10 cellular contexts compared by ENCODE assay signal in the genomic region with DNA sequence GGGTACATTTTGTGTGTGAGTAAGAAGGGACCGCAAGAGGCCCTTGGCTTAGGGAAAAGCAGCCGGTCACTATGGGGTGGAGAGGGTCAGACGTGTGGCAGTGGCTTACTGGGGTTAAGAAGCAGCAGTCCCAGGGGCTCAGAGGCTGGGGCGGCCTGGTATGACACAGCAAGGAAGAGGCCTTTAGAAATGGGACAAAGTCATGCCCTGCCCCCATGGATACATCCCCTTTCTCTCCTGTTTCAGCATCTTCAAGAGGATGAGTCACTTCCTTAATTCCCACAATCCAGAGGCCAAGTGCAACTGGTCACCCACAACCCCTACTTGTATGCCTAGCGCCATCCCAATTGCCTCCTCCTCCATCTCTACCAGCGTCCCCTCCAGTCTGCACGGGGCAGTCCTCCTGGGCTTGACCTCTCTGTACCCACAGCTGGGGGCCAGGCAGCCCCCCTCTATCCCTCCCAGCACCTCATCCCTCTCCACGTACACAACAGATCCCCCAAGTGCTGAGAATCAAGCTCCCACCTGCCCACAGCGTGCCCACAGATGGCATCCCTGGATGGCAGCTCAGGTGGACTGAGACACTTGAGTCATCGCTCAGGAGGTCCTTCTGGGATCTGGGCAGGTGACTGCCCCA. TPM values are rescaled to one million over a fixed set of nuclear protein-coding genes. Genes with fewer than 3 reads are reported as not detected.
DNase-seq lines count a peak whose midpoint lies in the region; FAIRE-seq and TF ChIP-seq lines count a peak whose summit lies in the region.
"Had no signal": no experiment of that assay in that cellular context is flagged by ENCODE, and none has a peak within 500 bp of the region (broad histone marks: within the 10 kb centered on the region; RNA-seq: fewer than 3 reads in every experiment).

No MANE protein-coding gene starts in this region.

- H2AK5ac ChIP-seq in H1 (ENCODE audit: low read depth, low read length), result 0 out of 2 replicates have a peak overlapping the region, but pooled peaks have one; percentile 48

- no peak overlapping the region for H3K23ac ChIP-seq in H1 (ENCODE audit: insufficient read length)

- no peak overlapping the region for H3K18ac ChIP-seq in H1 (ENCODE audit: extremely low read depth, low read length)

- H3K56ac ChIP-seq in H1 (replicated peaks; ENCODE audit: insufficient read length, low read depth, low read length), result no peak overlapping the region

- no peak overlapping the region for H3K14ac ChIP-seq in H1 (ENCODE audit: insufficient read length)

- TF ChIP-seq POLR2A in H1 (IDR thresholded peaks at IDR 0.05; ENCODE audit: control extremely low read depth in 1 of 2, low read depth in 2 of 2, low read length in 2 of 2), result no peak

- H3K79me1 ChIP-seq in H1 (ENCODE audit: low read depth, low read length), result no peaks in the 10 kb centered on the region

- no peak overlapping the region for H3K4ac ChIP-seq in H1 (replicated peaks; ENCODE audit: insufficient read length, low read depth, low read length)

- H4K5ac ChIP-seq in H1 (ENCODE audit: insufficient read length, low read depth, low read length), result no peak overlapping the region

- H3K4me2 ChIP-seq in H1 (ENCODE audit: insufficient read depth in 1 of 2, low read depth in 2 of 2, low read length in 2 of 2) (no peak overlapping the region), neural progenitor cell (no peak overlapping the region)

- H2BK15ac ChIP-seq in H1 (ENCODE audit: low read length), result no peak overlapping the region

- no peak overlapping the region for H4K91ac ChIP-seq in H1 (replicated peaks; ENCODE audit: insufficient read length, low read length)

- 0 out of 2 replicates have a peak overlapping the region, but pooled peaks have one; percentile 26 for H4K8ac ChIP-seq in H1 (ENCODE audit: extremely low read depth, insufficient read depth, low read length)

- H3K27ac ChIP-seq in H1 (ENCODE audit: low read depth, low read length) (no peak overlapping the region), neural progenitor cell (no peak overlapping the region)

- H2AFZ ChIP-seq in H1 (ENCODE audit: low read length), result no peak overlapping the region
- no peak overlapping the region for H2AFZ ChIP-seq in neural progenitor cell (replicated peaks)

- no peak overlapping the region for H2BK5ac ChIP-seq in H1 (ENCODE audit: low read depth, low read length)

- TF ChIP-seq EP300 in H1 (IDR thresholded peaks at IDR 0.05; ENCODE audit: borderline replicate concordance in 1 of 2, low read depth in 2 of 2, low read length in 2 of 2), result no peak

- H3K9me3 Mint-ChIP-seq in neural progenitor cell, result no peaks in the 10 kb centered on the region

- H2BK120ac ChIP-seq in H1 (replicated peaks; ENCODE audit: low read depth, low read length), result no peak overlapping the region

- peaks cover 0 to 2% (median 0%) of the 10 kb centered on the region in 4 experiments; a peak in 3 of 7 replicates for H3K27me3 ChIP-seq in H1 (replicated peaks in 1 of 4; ENCODE audit: control insufficient read depth in 3 of 4, extremely low read depth in 1 of 4, insufficient read depth in 3 of 4, low read length in 3 of 4)
- H3K27me3 ChIP-seq in neural progenitor cell, result peaks cover 6% of the 10 kb centered on the region

- WGBS in H1 (ENCODE audit: extremely low coverage in 1 of 2, insufficient coverage in 1 of 2, insufficient read length in 1 of 2, insufficient replicate concordance in 2 of 2, low coverage in 1 of 2, low lambda C conversion rate in 2 of 2, missing lambda C conversion rate in 1 of 2), 2 experiments, result 75% methylated on average over 10 of the region's 10 CpGs; no CpG with 5 or more reads in 1 of the 2 experiments

- no peaks in the 10 kb centered on the region for H4K20me1 ChIP-seq in H1 (replicated peaks in 1 of 2; ENCODE audit: control insufficient read depth in 1 of 2, insufficient read depth in 2 of 2, low read length in 2 of 2)
- H4K20me1 ChIP-seq in neural progenitor cell (ENCODE audit: low read depth), result no peaks in the 10 kb centered on the region

- no peak overlapping the region for H3K4me3 Mint-ChIP-seq in neural progenitor cell

- CTCF ChIA-PET in H1 (lab: Charles Lee; ENCODE audit: partially characterized antibody) (no interaction called here), HEK293T (lab: Yijun Ruan, JAX) (no interaction called here)

- POLR2A ChIA-PET in H1 (lab: Charles Lee; ENCODE audit: partially characterized antibody) (interaction anchor here (0.6 to 1.5 kb wide), 3 partner anchors 7 to 134 kb away, joined by 3 to 5 read pairs (median 3); no protein-coding TSS in a partner anchor), HEK293T (lab: Yijun Ruan, JAX) (no interaction called here)

- H3K4me1 Mint-ChIP-seq in neural progenitor cell, result peaks cover 25% of the 10 kb centered on the region

- H2BK12ac ChIP-seq in H1 (ENCODE audit: low read depth, low read length), result 0 out of 2 replicates have a peak overlapping the region, but pooled peaks have one; percentile 39

- TF ChIP-seq CTCF in H1 (IDR thresholded peaks at IDR 0.05; ENCODE audit: control extremely low read depth in 1 of 3, insufficient read depth in 1 of 3, low read depth in 1 of 3, low read length in 3 of 3) (no peak), neural progenitor cell (IDR thresholded peaks at IDR 0.05) (no peak)

- no peaks in the 10 kb centered on the region for H3F3A ChIP-seq in neural progenitor cell (ENCODE audit: low read depth)

- H3K4me3 ChIP-seq in H1 (ENCODE audit: extremely low read depth in 1 of 4, insufficient read depth in 2 of 4, low read depth in 3 of 4, low read length in 4 of 4), result no peak overlapping the region
- H3K4me3 ChIP-seq in neural progenitor cell, result no peak overlapping the region

- H3K36me3 ChIP-seq in H1 (ENCODE audit: control insufficient read depth in 2 of 4, insufficient read depth in 4 of 4, low read length in 3 of 4), result no peaks in the 10 kb centered on the region
- H3K36me3 ChIP-seq in neural progenitor cell, result no peaks in the 10 kb centered on the region

- H3K36me3 Mint-ChIP-seq in neural progenitor cell, result no peaks in the 10 kb centered on the region

- H3K79me2 ChIP-seq in H1 (ENCODE audit: control insufficient read depth in 1 of 2, insufficient read depth in 2 of 2, low read length in 2 of 2), result no peaks in the 10 kb centered on the region
- H3K79me2 ChIP-seq in neural progenitor cell (ENCODE audit: low read depth), result no peaks in the 10 kb centered on the region

- TF ChIP-seq RAD21 in H1 (IDR thresholded peaks at IDR 0.05 in 1 of 2, conservative IDR thresholded peaks at IDR 0.05 in 1 of 2; ENCODE audit: low read depth in 2 of 2, low read length in 2 of 2), result no peak

- H2BK20ac ChIP-seq in H1 (ENCODE audit: low read length), result no peak overlapping the region

- H3K9ac ChIP-seq in H1 (replicated peaks in 1 of 4; ENCODE audit: extremely low read depth in 1 of 4, low read depth in 3 of 4, low read length in 3 of 4) (no peak overlapping the region), neural progenitor cell (no peak overlapping the region)

- peaks cover 8% of the 10 kb centered on the region for H3K27me3 Mint-ChIP-seq in neural progenitor cell (ENCODE audit: insufficient read depth, low read depth)

- H3K23me2 ChIP-seq in H1 (ENCODE audit: low read depth, low read length), result no peaks in the 10 kb centered on the region

- DNase-seq in Daoy (ENCODE audit: low read depth) (peak; percentile 95), NCI-H460 (ENCODE audit: extremely low read depth, low read depth) (peak; percentile 95), H1 (ENCODE audit: low read depth in 1 of 2, low spot score in 2 of 2) (no peak), neural progenitor cell (ENCODE audit: low spot score) (no peak), HEK293T (ENCODE audit: extremely low spot score) (no peak), NCI-H146 treated with DMSO at 0.1 percent for 48 hours (lab: John Stamatoyannopoulos, UW; ENCODE audit: unreplicated experiment) (no peak), NCI-H2029 treated with DMSO at 0.1 percent for 48 hours (lab: John Stamatoyannopoulos, UW) (no peak), GM19239 (ENCODE audit: insufficient read length, low spot score) (no peak)
- DNase-seq: left cardiac atrium, NCI-H1694 treated with DMSO at 0.1 percent for 48 hours had no signal

- H3K9me3 ChIP-seq in H1 (ENCODE audit: insufficient read depth in 2 of 2, low read depth in 1 of 2, low read length in 1 of 2), result no peaks in the 10 kb centered on the region
- H3K9me3 ChIP-seq in neural progenitor cell (ENCODE audit: low read depth), result no peaks in the 10 kb centered on the region

- H3K4me1 ChIP-seq in H1 (replicated peaks in 1 of 4; ENCODE audit: control insufficient read depth in 3 of 4, insufficient read depth in 4 of 4, low read length in 3 of 4) (peaks cover 0 to 5% (median 0%) of the 10 kb centered on the region in 4 experiments; a peak in 3 of 7 replicates), neural progenitor cell (no peaks in the 10 kb centered on the region)

- FAIRE-seq in H1 (lab: Jason Lieb, UNC) (no peak), GM19239 (lab: Jason Lieb, UNC) (no peak)

- H3K27ac Mint-ChIP-seq in neural progenitor cell, result peak overlapping the region; percentile 62

RNA-seq across cellular contexts. Expression of gene EFTUD2, which starts 6.9 kb away (rescaled TPM):
- total RNA-seq in Daoy (2014; rRNA removed; shearing (Covaris generic)), result 176 and 293 TPM in 2 replicates
- total RNA-seq in NCI-H460 (2014; rRNA removed; shearing (Covaris generic)), result 112 and 137 TPM in 2 replicates
- 107 and 148 TPM in 2 replicates for polyA plus RNA-seq in NCI-H460 (2014; cell fraction: nucleus; rRNA removed)
- 174 and 195 TPM in 2 replicates for total RNA-seq in H1 (2021; fragmentation: NEBNext Ultra II Directional; extraction: Animal tissue kit (Norgen Biotek cat#: 25700))
- 118 and 127 TPM in 2 replicates for polyA plus RNA-seq in H1 (2011; rRNA removed)
- 133 TPM for polyA plus RNA-seq in H1 (2011; cell fraction: cytosol; rRNA removed)
- 363 TPM for polyA plus RNA-seq in H1 (2011; cell fraction: nucleus; rRNA removed)
- polyA plus RNA-seq in H1 (2012, experiment 1 of 2), result 127 to 175 TPM (median 133 TPM) in 4 replicates
- 54.1 TPM for polyA plus RNA-seq in H1 (2012, experiment 2 of 2)
- polyA plus RNA-seq in H1 (2013, experiment 1 of 2), result 64.3 TPM
- polyA plus RNA-seq in H1 (2013, experiment 2 of 2), result 59.4 TPM
- polyA minus RNA-seq in H1 (2011; rRNA and poly(A)+ RNA removed), result 417 and 449 TPM in 2 replicates
- polyA minus RNA-seq in H1 (2011; cell fraction: cytosol; rRNA and poly(A)+ RNA removed), result 92.7 TPM
- 129 TPM for polyA minus RNA-seq in H1 (2011; cell fraction: nucleus; rRNA and poly(A)+ RNA removed)
- total RNA-seq in neural progenitor cell (ENCODE audit: low replicate concordance), result 114 and 185 TPM in 2 replicates

RNA-seq across cellular contexts. Expression of gene GFAP, which starts 9.2 kb away (rescaled TPM):
- 2.4 TPM in 1 of 2 replicates, not detected in the other for total RNA-seq in Daoy (2014; rRNA removed; shearing (Covaris generic))
- 0.09 and 0.32 TPM in 2 replicates for total RNA-seq in NCI-H460 (2014; rRNA removed; shearing (Covaris generic))
- polyA plus RNA-seq in NCI-H460 (2014; cell fraction: nucleus; rRNA removed), result 0.24 TPM in 1 of 2 replicates, not detected in the other
- total RNA-seq in H1 (2021; fragmentation: NEBNext Ultra II Directional; extraction: Animal tissue kit (Norgen Biotek cat#: 25700)), result 1.3 and 1.6 TPM in 2 replicates
- polyA plus RNA-seq in H1 (2011; rRNA removed), result 1.5 and 2.4 TPM in 2 replicates
- 2.4 TPM for polyA plus RNA-seq in H1 (2011; cell fraction: cytosol; rRNA removed)
- 2.7 TPM for polyA plus RNA-seq in H1 (2011; cell fraction: nucleus; rRNA removed)
- 0.75 to 2.3 TPM (median 2.0 TPM) in 4 replicates for polyA plus RNA-seq in H1 (2012, experiment 1 of 2)
- polyA plus RNA-seq in H1 (2012, experiment 2 of 2), result 1.8 TPM
- polyA plus RNA-seq in H1 (2013, experiment 1 of 2), result 1.3 TPM
- polyA plus RNA-seq in H1 (2013, experiment 2 of 2), result 0.98 TPM
- polyA minus RNA-seq in H1 (2011; rRNA and poly(A)+ RNA removed), result 0.13 and 0.66 TPM in 2 replicates
- not detected for polyA minus RNA-seq in H1 (2011; cell fraction: cytosol; rRNA and poly(A)+ RNA removed)
- 1.2 TPM for polyA minus RNA-seq in H1 (2011; cell fraction: nucleus; rRNA and poly(A)+ RNA removed)
- total RNA-seq in neural progenitor cell (ENCODE audit: low replicate concordance), result 0.45 and 0.46 TPM in 2 replicates

RNA-seq across cellular contexts. Expression of gene KIF18B, which starts 41.4 kb away (rescaled TPM):
- total RNA-seq in Daoy (2014; rRNA removed; shearing (Covaris generic)), result 4.9 and 8.4 TPM in 2 replicates
- total RNA-seq in NCI-H460 (2014; rRNA removed; shearing (Covaris generic)), result 11.0 and 12.7 TPM in 2 replicates
- 46.5 and 59.4 TPM in 2 replicates for polyA plus RNA-seq in NCI-H460 (2014; cell fraction: nucleus; rRNA removed)
- 58.1 and 59.4 TPM in 2 replicates for total RNA-seq in H1 (2021; fragmentation: NEBNext Ultra II Directional; extraction: Animal tissue kit (Norgen Biotek cat#: 25700))
- 39.0 and 51.1 TPM in 2 replicates for polyA plus RNA-seq in H1 (2011; rRNA removed)
- 35.6 TPM for polyA plus RNA-seq in H1 (2011; cell fraction: cytosol; rRNA removed)
- polyA plus RNA-seq in H1 (2011; cell fraction: nucleus; rRNA removed), result 109 TPM
- polyA plus RNA-seq in H1 (2012, experiment 1 of 2), result 31.0 to 37.4 TPM (median 33.7 TPM) in 4 replicates
- polyA plus RNA-seq in H1 (2012, experiment 2 of 2), result 20.8 TPM
- 26.2 TPM for polyA plus RNA-seq in H1 (2013, experiment 1 of 2)
- polyA plus RNA-seq in H1 (2013, experiment 2 of 2), result 24.0 TPM
- polyA minus RNA-seq in H1 (2011; rRNA and poly(A)+ RNA removed), result 31.5 and 40.2 TPM in 2 replicates
- 30.2 TPM for polyA minus RNA-seq in H1 (2011; cell fraction: cytosol; rRNA and poly(A)+ RNA removed)
- 55.8 TPM for polyA minus RNA-seq in H1 (2011; cell fraction: nucleus; rRNA and poly(A)+ RNA removed)
- total RNA-seq in neural progenitor cell (ENCODE audit: low replicate concordance), result 15.1 and 46.0 TPM in 2 replicates

RNA-seq across cellular contexts. Expression of gene HIGD1B, which starts 58.4 kb away (rescaled TPM):
- not detected in 2 replicates for total RNA-seq in Daoy (2014; rRNA removed; shearing (Covaris generic))
- total RNA-seq in NCI-H460 (2014; rRNA removed; shearing (Covaris generic)), result not detected in 2 replicates
- polyA plus RNA-seq in NCI-H460 (2014; cell fraction: nucleus; rRNA removed), result not detected in 2 replicates
- not detected in 2 replicates for total RNA-seq in H1 (2021; fragmentation: NEBNext Ultra II Directional; extraction: Animal tissue kit (Norgen Biotek cat#: 25700))
- not detected in 2 replicates for polyA plus RNA-seq in H1 (2011; rRNA removed)
- not detected for polyA plus RNA-seq in H1 (2011; cell fraction: cytosol; rRNA removed)
- polyA plus RNA-seq in H1 (2011; cell fraction: nucleus; rRNA removed), result not detected
- polyA plus RNA-seq in H1 (2012, experiment 1 of 2), result not detected in 4 replicates
- polyA plus RNA-seq in H1 (2012, experiment 2 of 2), result not detected
- not detected for polyA plus RNA-seq in H1 (2013, experiment 1 of 2)
- not detected for polyA plus RNA-seq in H1 (2013, experiment 2 of 2)
- not detected in 2 replicates for polyA minus RNA-seq in H1 (2011; rRNA and poly(A)+ RNA removed)
- not detected for polyA minus RNA-seq in H1 (2011; cell fraction: cytosol; rRNA and poly(A)+ RNA removed)
- polyA minus RNA-seq in H1 (2011; cell fraction: nucleus; rRNA and poly(A)+ RNA removed), result not detected
- not detected in 2 replicates for total RNA-seq in neural progenitor cell (ENCODE audit: low replicate concordance)

Comparison
In these comparisons a context has a peak if more than half of its experiments do, and no peak if none do; other contexts are left out.
1. DNase-seq: peak in Daoy (single experiment) and NCI-H460 (single experiment); none in H1 (0 of 2), neural progenitor cell (single experiment), HEK293T (single experiment), NCI-H146 treated with DMSO at 0.1 percent for 48 hours (single experiment), NCI-H2029 treated with DMSO at 0.1 percent for 48 hours (single experiment) and GM19239 (single experiment).